In the genomic region with DNA sequence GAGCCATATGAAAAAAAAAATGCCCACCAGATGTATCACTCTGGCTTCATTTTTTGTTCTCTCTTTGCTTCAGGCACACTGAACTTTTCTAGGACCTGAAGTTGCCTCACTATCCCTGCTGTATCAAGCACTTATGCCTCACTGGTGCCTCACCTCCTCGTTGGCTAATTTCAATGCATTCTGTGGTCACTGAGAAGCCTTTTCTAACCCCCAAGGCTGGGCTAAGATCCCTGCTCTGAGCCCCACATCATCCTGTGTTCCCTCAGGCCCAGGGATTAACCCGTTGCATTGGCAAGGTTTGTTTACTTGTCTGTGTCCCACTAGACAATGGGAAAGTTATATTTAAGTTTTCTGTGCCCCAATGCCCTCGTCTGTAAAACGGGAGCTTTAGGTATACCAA, we compare ENCODE assay signal across 20 cellular contexts.
DNase-seq lines count a peak whose midpoint lies in the region; ATAC-seq and TF ChIP-seq lines count a peak whose summit lies in the region.
"Had no signal": no experiment of that assay in that cellular context is flagged by ENCODE, and none has a peak within 500 bp of the region (broad histone marks: within the 10 kb centered on the region; RNA-seq: fewer than 3 reads in every experiment).

No MANE protein-coding gene starts in this region.

- TF ChIP-seq CTCF in HEK293 (tag by site-specific recombination; IDR thresholded peaks at IDR 0.05) (no peak), gastrocnemius medialis (IDR thresholded peaks at IDR 0.05 in 4 of 5, conservative IDR thresholded peaks at IDR 0.05 in 1 of 5) (no peak)

- H3K36me3 Mint-ChIP-seq in naive thymus-derived CD8-positive, alpha-beta T cell: no peaks in the 10 kb centered on the region
- no peaks in the 10 kb centered on the region for H3K36me3 Mint-ChIP-seq in activated CD4-positive, alpha-beta T cell treated with anti-CD3 and anti-CD28 coated beads, Interleukin-2, amount 10 ng/mL, durations not matched to agents 24 days and 14 days (ENCODE audit: low read depth)
- H3K36me3 Mint-ChIP-seq: CD4-positive, alpha-beta memory T cell had no signal

- H3K27ac Mint-ChIP-seq in naive thymus-derived CD8-positive, alpha-beta T cell: no peak overlapping the region
- no peak overlapping the region for H3K27ac Mint-ChIP-seq in activated CD4-positive, alpha-beta T cell treated with anti-CD3 and anti-CD28 coated beads, Interleukin-2, amount 10 ng/mL, durations not matched to agents 24 days and 14 days
- H3K27ac Mint-ChIP-seq: B cell; CD4-positive, alpha-beta memory T cell had no signal

- peaks cover 0 to 3% (median 0%) of the 10 kb centered on the region in 4 donors for H3K4me1 Mint-ChIP-seq in naive thymus-derived CD8-positive, alpha-beta T cell
- H3K4me1 Mint-ChIP-seq in activated CD4-positive, alpha-beta T cell treated with anti-CD3 and anti-CD28 coated beads, Interleukin-2, amount 10 ng/mL, durations not matched to agents 24 days and 14 days: no peaks in the 10 kb centered on the region
- H3K4me1 Mint-ChIP-seq: CD4-positive, alpha-beta memory T cell had no signal

- H3K27me3 Mint-ChIP-seq in naive thymus-derived CD8-positive, alpha-beta T cell: peaks cover 0 to 14% (median 6%) of the 10 kb centered on the region in 5 donors
- peaks cover 2% of the 10 kb centered on the region for H3K27me3 Mint-ChIP-seq in activated CD4-positive, alpha-beta T cell treated with anti-CD3 and anti-CD28 coated beads, Interleukin-2, amount 10 ng/mL, durations not matched to agents 24 days and 14 days
- H3K27me3 Mint-ChIP-seq: B cell; CD4-positive, alpha-beta memory T cell had no signal

- in situ Hi-C loops in gastrocnemius medialis (cut with MboI; ENCODE audit: low sequenced_read_pairs in 4 of 4): no loop called here

- no peaks in the 10 kb centered on the region for H3K9me3 Mint-ChIP-seq in naive thymus-derived CD8-positive, alpha-beta T cell
- no peaks in the 10 kb centered on the region for H3K9me3 Mint-ChIP-seq in activated CD4-positive, alpha-beta T cell treated with anti-CD3 and anti-CD28 coated beads, Interleukin-2, amount 10 ng/mL, durations not matched to agents 24 days and 14 days

- POLR2A ChIA-PET in HEK293 (lab: Yijun Ruan, JAX): no interaction called here
- POLR2A ChIA-PET in naive thymus-derived CD8-positive, alpha-beta T cell (lab: Charles Lee): no interaction called here

- H3K4me3 ChIP-seq in HEK293 (ENCODE audit: low read depth, low read length) (no peak overlapping the region), gastrocnemius medialis (no peak overlapping the region)
- H3K4me3 ChIP-seq: Peyer's patch had no signal

- intact Hi-C loops in gastrocnemius medialis (cut with DNase I; ENCODE audit: low total_unique reads): loop anchor here (5.0 kb wide), 1 partner anchor 74 kb away; no protein-coding TSS in a partner anchor
- intact Hi-C loops in activated CD4-positive, alpha-beta T cell treated with anti-CD3 and anti-CD28 coated beads, Interleukin-2, amount 10 ng/mL, durations not matched to agents 24 days and 14 days (cut with micrococcal nuclease): no loop called here

- no peak overlapping the region for H3K4me3 Mint-ChIP-seq in naive thymus-derived CD8-positive, alpha-beta T cell
- no peak overlapping the region for H3K4me3 Mint-ChIP-seq in activated CD4-positive, alpha-beta T cell treated with anti-CD3 and anti-CD28 coated beads, Interleukin-2, amount 10 ng/mL, durations not matched to agents 24 days and 14 days
- H3K4me3 Mint-ChIP-seq: B cell; CD4-positive, alpha-beta memory T cell had no signal

- H3K27ac ChIP-seq in HEK293 (ENCODE audit: extremely low read depth, low read depth, low read length): peak overlapping the region; percentile 82
- peak overlapping the region; percentile 12 to 45 (median 42) for H3K27ac ChIP-seq in gastrocnemius medialis
- H3K27ac ChIP-seq: Peyer's patch had no signal

- CTCF ChIA-PET in HEK293 (lab: Yijun Ruan, JAX): interaction anchor here (1.1 kb wide), 1 partner anchor 80 kb away, joined by 3 read pairs; no protein-coding TSS in a partner anchor

- no peak for TF ChIP-seq POLR2A in gastrocnemius medialis (IDR thresholded peaks at IDR 0.05)

- H3K9me3 ChIP-seq in HEK293 (ENCODE audit: control insufficient read depth, insufficient read depth, low read depth, low read length): no peaks in the 10 kb centered on the region
- H3K9me3 ChIP-seq in gastrocnemius medialis: no peaks in the 10 kb centered on the region
- H3K9me3 ChIP-seq: Peyer's patch had no signal

- H3K36me3 ChIP-seq in HEK293 (ENCODE audit: control insufficient read depth in 2 of 2, insufficient read depth in 1 of 2, low read length in 2 of 2) (no peaks in the 10 kb centered on the region), gastrocnemius medialis (no peaks in the 10 kb centered on the region)
- H3K36me3 ChIP-seq: Peyer's patch had no signal

- DNase-seq in T1000 (lab: John Stamatoyannopoulos, UW) (peak; percentile 72), fibroblast of gingiva (ENCODE audit: low read depth) (peak; percentile 23), gastrocnemius medialis (no peak), cerebellar cortex (ENCODE audit: low spot score) (no peak), left lobe of liver (ENCODE audit: low spot score) (no peak)
- no peak for DNase-seq in naive thymus-derived CD8-positive, alpha-beta T cell
- DNase-seq in activated CD4-positive, alpha-beta T cell treated with anti-CD3 and anti-CD28 coated beads, Interleukin-2, amount 10 ng/mL, durations not matched to agents 24 days and 14 days: no peak
- DNase-seq: ACHN; CD4-positive, alpha-beta memory T cell; DND-41; GF-D8; GOT3; IMR-90; Kasumi-1; NCI-H1930; NCI-H2171 treated with DMSO at 0.1 percent for 48 hours; Peyer's patch; SHP77 had no signal

- no peak for ATAC-seq in gastrocnemius medialis
- no peak for ATAC-seq in naive thymus-derived CD8-positive, alpha-beta T cell
- ATAC-seq in left lobe of liver: no peak

- H3K4me1 ChIP-seq in HEK293 (ENCODE audit: control insufficient read depth, insufficient read depth, low read length): peaks cover 18% of the 10 kb centered on the region
- H3K4me1 ChIP-seq in gastrocnemius medialis: peaks cover 0 to 5% of the 10 kb centered on the region in 2 donors

- no peaks in the 10 kb centered on the region for H3K27me3 ChIP-seq in gastrocnemius medialis
- H3K27me3 ChIP-seq: Peyer's patch had no signal

TF ChIP-seq in HEK293, 187 proteins besides CTCF, POLR2A, EP300 and RAD21:
- TF ChIP-seq GLIS1 (tag by site-specific recombination; IDR thresholded peaks at IDR 0.05) (peak; percentile 65), ZNF335 (tag by site-specific recombination; conservative IDR thresholded peaks at IDR 0.05) (peak; percentile 39; the same call in 1 of the 2 replicates), SCRT2 (tag by site-specific recombination; IDR thresholded peaks at IDR 0.05) (no peak), TRIM28 (IDR thresholded peaks at IDR 0.05; ENCODE audit: borderline replicate concordance, low read length) (0 out of 2 replicates have a peak, but pooled peaks have one; percentile 19)
TF ChIP-seq in HEK293: peak in this region for 3.

Comparison
In these comparisons a context has a peak if more than half of its experiments do, and no peak if none do; other contexts are left out.
1. DNase-seq: peak in T1000 (single experiment) and fibroblast of gingiva (single experiment); none in gastrocnemius medialis (0 of 2), naive thymus-derived CD8-positive, alpha-beta T cell (0 of 10), cerebellar cortex (single experiment), activated CD4-positive, alpha-beta T cell treated with anti-CD3 and anti-CD28 coated beads, Interleukin-2, amount 10 ng/mL, durations not matched to agents 24 days and 14 days (single experiment) and left lobe of liver (single experiment).